ENCODE assay signal across 2 cellular contexts in the genomic region with DNA sequence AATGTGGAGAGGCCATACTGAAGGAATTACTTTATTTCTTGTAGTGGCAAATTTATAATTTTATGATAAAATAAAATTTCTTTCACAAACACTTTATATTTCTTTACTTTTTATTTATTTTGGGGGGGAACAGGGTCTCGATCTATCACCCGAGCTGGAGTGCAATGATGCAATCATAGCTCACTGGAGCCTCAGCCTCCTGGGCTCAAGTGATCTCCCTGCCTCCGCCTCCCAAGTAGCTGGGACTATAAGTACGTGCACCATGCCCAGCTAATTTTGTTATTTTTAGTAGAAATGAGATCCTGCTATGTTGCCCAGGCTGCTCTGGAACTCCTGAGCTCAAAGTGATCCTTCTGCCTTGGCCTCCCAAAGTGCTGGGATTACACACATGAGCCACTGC.
TF ChIP-seq lines count a peak whose summit lies in the region.

No MANE protein-coding gene starts in this region.

TF ChIP-seq in H1, 55 proteins besides CTCF, POLR2A, EP300 and RAD21:
- TF ChIP-seq EZH2 (IDR thresholded peaks at IDR 0.05; ENCODE audit: low read depth, low read length, severe bottlenecking), result no peak
- peak; percentile 72 for TF ChIP-seq CEBPB (IDR thresholded peaks at IDR 0.05; ENCODE audit: low read depth, low read length)
TF ChIP-seq in H1: peak in this region for 1.

TF ChIP-seq in HEK293T, 16 proteins besides CTCF, POLR2A, EP300 and RAD21:
- no peak for TF ChIP-seq ARNT (IDR thresholded peaks at IDR 0.05)
- no peak for TF ChIP-seq LEF1 (IDR thresholded peaks at IDR 0.05; ENCODE audit: borderline replicate concordance)
- TF ChIP-seq BHLHE40 (IDR thresholded peaks at IDR 0.05; ENCODE audit: borderline replicate concordance), result no peak
- TF ChIP-seq ELF4 (IDR thresholded peaks at IDR 0.05), result no peak
- no peak for TF ChIP-seq TARDBP (IDR thresholded peaks at IDR 0.05)
- TF ChIP-seq SP1 (IDR thresholded peaks at IDR 0.05), result no peak
- TF ChIP-seq ZNF384 (IDR thresholded peaks at IDR 0.05), result no peak; the same call in 1 of the 2 replicates
